15 cellular contexts compared by ENCODE assay signal in genomic region chr11:56905936-56906335, GRCh38.
DNase-seq lines count a peak whose midpoint lies in the region; TF ChIP-seq lines count a peak whose summit lies in the region.
"Had no signal": no experiment of that assay in that cellular context is flagged by ENCODE, and none has a peak within 500 bp of the region (broad histone marks: within the 10 kb centered on the region; RNA-seq: fewer than 3 reads in every experiment).

No MANE protein-coding gene starts in this region.

- no peak for TF ChIP-seq EP300 in ovary (IDR thresholded peaks at IDR 0.05)

- no peaks in the 10 kb centered on the region for H3K4me1 ChIP-seq in colonic mucosa
- H3K4me1 ChIP-seq in ovary (ENCODE audit: insufficient read depth) = no peaks in the 10 kb centered on the region
- H3K4me1 ChIP-seq: BE2C had no signal

- DNase-seq in NCI-H226 (peak; percentile 16), RWPE1 (ENCODE audit: low spot score) (peak; percentile 35), colonic mucosa (no peak), kidney tubule cell (ENCODE audit: low spot score) (peak; percentile 12), WERI-Rb-1 (no peak), ovary (no peak), superior temporal gyrus (ENCODE audit: extremely low spot score) (no peak)
- DNase-seq: BE2C; CD4-positive, alpha-beta memory T cell; DMS153; DMS79 treated with DMSO at 0.1 percent for 48 hours; EL; GOT3; H9 had no signal

- POLR2A ChIA-PET in RWPE1 (lab: Yijun Ruan, JAX; ENCODE audit: low non-redundant PET) = no interaction called here

- no peak overlapping the region for H3K4me3 ChIP-seq in colonic mucosa
- H3K4me3 ChIP-seq in WERI-Rb-1 (ENCODE audit: low read depth, low read length) = no peak overlapping the region
- H3K4me3 ChIP-seq in ovary = no peak overlapping the region

- no peak for TF ChIP-seq POLR2A in ovary (IDR thresholded peaks at IDR 0.05)

- H3K9me3 ChIP-seq in colonic mucosa = no peaks in the 10 kb centered on the region
- H3K9me3 ChIP-seq in WERI-Rb-1 (ENCODE audit: severe bottlenecking) = no peaks in the 10 kb centered on the region
- no peaks in the 10 kb centered on the region for H3K9me3 ChIP-seq in ovary
- H3K9me3 ChIP-seq: BE2C had no signal

- CTCF ChIA-PET in RWPE1 (lab: Yijun Ruan, JAX) = no interaction called here

- no peak overlapping the region for H3K9ac ChIP-seq in colonic mucosa (ENCODE audit: low read depth in 2 of 2, low read length in 2 of 2)

- no peak overlapping the region for H3K27ac ChIP-seq in RWPE1
- peak overlapping the region; percentile 1 for H3K27ac ChIP-seq in colonic mucosa
- H3K27ac ChIP-seq in WERI-Rb-1 = no peak overlapping the region
- no peak overlapping the region for H3K27ac ChIP-seq in ovary
- H3K27ac ChIP-seq: C4-2B had no signal

- intact Hi-C loops in colonic mucosa (cut with DNase I) (no loop called here), ovary (cut with DNase I) (no loop called here)

- no peaks in the 10 kb centered on the region for H3K27me3 ChIP-seq in colonic mucosa
- H3K27me3 ChIP-seq in WERI-Rb-1 (ENCODE audit: insufficient read depth, low read depth, severe bottlenecking) = peaks cover 53% of the 10 kb centered on the region
- no peaks in the 10 kb centered on the region for H3K27me3 ChIP-seq in ovary
- H3K27me3 ChIP-seq: BE2C had no signal

- TF ChIP-seq CTCF in RWPE1 (conservative IDR thresholded peaks at IDR 0.05; ENCODE audit: low read depth) (no peak), colonic mucosa (IDR thresholded peaks at IDR 0.05) (no peak), WERI-Rb-1 (IDR thresholded peaks at IDR 0.05; ENCODE audit: low read depth, low read length) (no peak), ovary (IDR thresholded peaks at IDR 0.05) (no peak)

- WGBS in ovary, 3 donors = 85 to 97% (median 89%) methylated on average over 1 of the region's 1 CpG

- no peaks in the 10 kb centered on the region for H3K36me3 ChIP-seq in colonic mucosa
- H3K36me3 ChIP-seq in WERI-Rb-1 = no peaks in the 10 kb centered on the region
- no peaks in the 10 kb centered on the region for H3K36me3 ChIP-seq in ovary
- H3K36me3 ChIP-seq: BE2C had no signal

Comparison
In these comparisons a context has a peak if more than half of its experiments do, and no peak if none do; other contexts are left out.
1. DNase-seq: peak in NCI-H226 (single experiment), RWPE1 (single experiment) and kidney tubule cell (single experiment); none in colonic mucosa (single experiment), WERI-Rb-1 (single experiment), ovary (0 of 5) and superior temporal gyrus (single experiment).